Comparison of ENCODE assay signal across 1 cellular context in the genomic region with DNA sequence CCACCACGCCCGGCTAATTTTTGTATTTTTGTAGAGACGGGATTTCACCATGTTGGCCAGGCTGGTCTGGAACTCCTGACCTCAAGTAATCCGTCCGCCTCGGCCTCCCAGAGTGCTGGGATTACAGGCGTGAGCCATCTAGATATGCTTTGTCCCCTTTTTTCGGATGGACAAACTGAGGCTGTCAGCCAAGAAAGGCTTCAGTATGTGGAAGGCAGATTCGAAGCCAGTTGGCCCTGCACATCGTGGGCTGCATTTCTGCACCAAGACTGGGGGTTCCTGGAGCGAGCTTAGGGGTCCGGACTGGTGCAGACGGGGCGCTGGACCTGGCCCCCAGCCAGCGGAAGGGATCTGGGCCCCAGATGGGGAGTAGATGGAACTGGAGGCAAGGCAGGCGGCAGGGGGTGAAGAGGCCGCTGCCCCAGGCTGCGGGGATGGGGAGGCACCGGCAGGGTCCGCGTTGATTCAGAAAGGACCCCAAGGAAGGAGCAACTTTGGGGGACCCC.
TF ChIP-seq lines count a peak whose summit lies in the region.

No MANE protein-coding gene starts in this region.

TF ChIP-seq in liver, 16 proteins besides CTCF, POLR2A, EP300 and RAD21 (continued from another document):
- TF ChIP-seq SP1 (IDR thresholded peaks at IDR 0.05), result no peak
- no peak for TF ChIP-seq TAF1 (conservative IDR thresholded peaks at IDR 0.05)
- no peak for TF ChIP-seq JUND (IDR thresholded peaks at IDR 0.05)
- TF ChIP-seq HNF4A (conservative IDR thresholded peaks at IDR 0.05), result no peak
